In genomic region chr3:184710870-184711365, GRCh38 we compare ENCODE assay signal across 8 cellular contexts. TPM values are rescaled to one million over a fixed set of nuclear protein-coding genes. Genes with fewer than 3 reads are reported as not detected.
DNase-seq lines count a peak whose midpoint lies in the region; ATAC-seq, FAIRE-seq and TF ChIP-seq lines count a peak whose summit lies in the region.

No MANE protein-coding gene starts in this region.

- peak overlapping the region; percentile 89 for H3K27ac Mint-ChIP-seq in activated naive CD4-positive, alpha-beta T cell treated with anti-CD3 and anti-CD28 coated beads, Interleukin-2, amount 10 ng/mL, durations not matched to agents 7 days and 5 days

- H3K36me3 Mint-ChIP-seq in activated naive CD4-positive, alpha-beta T cell treated with anti-CD3 and anti-CD28 coated beads, Interleukin-2, amount 10 ng/mL, durations not matched to agents 7 days and 5 days = peaks cover 14% of the 10 kb centered on the region

- CTCF ChIA-PET in activated naive CD4-positive, alpha-beta T cell treated with anti-CD3 and anti-CD28 coated beads, Interleukin-2, amount 10 ng/mL, durations not matched to agents 7 days and 5 days (lab: Charles Lee) = interaction anchor here (1.2 to 1.5 kb wide), 3 partner anchors 16 to 106 kb away, joined by 3 to 6 read pairs (median 3); no protein-coding TSS in a partner anchor

- H3K4me3 ChIP-seq in GM12875 (ENCODE audit: low read depth, low read length) (peak overlapping the region; percentile 85), Karpas-422 (ENCODE audit: low read length) (peak overlapping the region; percentile 77), sigmoid colon (peak overlapping the region; percentile 84 to 93 (median 90))

- no peaks in the 10 kb centered on the region for H3K27me3 ChIP-seq in Karpas-422 (ENCODE audit: low read length)
- H3K27me3 ChIP-seq in sigmoid colon = no peaks in the 10 kb centered on the region

- WGBS in sigmoid colon, 2 donors = 7 to 9% methylated on average over 13 of the region's 13 CpGs

- TF ChIP-seq EP300 in sigmoid colon (IDR thresholded peaks at IDR 0.05) = no peak

- H3K27ac ChIP-seq in Karpas-422 (ENCODE audit: low read length) (peak overlapping the region; percentile 83), sigmoid colon (peak overlapping the region; percentile 95 to 97 (median 96))

- peak overlapping the region; percentile 90 for H3K9ac ChIP-seq in Karpas-422 (ENCODE audit: low read length)

- peaks cover 29% of the 10 kb centered on the region for H3K4me1 Mint-ChIP-seq in activated naive CD4-positive, alpha-beta T cell treated with anti-CD3 and anti-CD28 coated beads, Interleukin-2, amount 10 ng/mL, durations not matched to agents 7 days and 5 days

- ATAC-seq in GM21576 (IDR thresholded peaks at IDR 0.05; ENCODE audit: unreplicated experiment) = peak; percentile 66
- ATAC-seq in left cardiac atrium = peak; percentile 27 to 33

- peaks cover 17% of the 10 kb centered on the region for H3K36me3 ChIP-seq in Karpas-422 (ENCODE audit: insufficient read depth, low read length)
- H3K36me3 ChIP-seq in sigmoid colon = no peaks in the 10 kb centered on the region

- FAIRE-seq in urothelium cell line (lab: Jason Lieb, UNC) = no peak

- peak overlapping the region; percentile 25; the same call in 1 of the 2 replicates for H2AFZ ChIP-seq in Karpas-422 (ENCODE audit: low read length)

- H3K4me3 Mint-ChIP-seq in activated naive CD4-positive, alpha-beta T cell treated with anti-CD3 and anti-CD28 coated beads, Interleukin-2, amount 10 ng/mL, durations not matched to agents 7 days and 5 days = peak overlapping the region; percentile 87

- peaks cover 16% of the 10 kb centered on the region for H3K79me2 ChIP-seq in Karpas-422 (ENCODE audit: low read length)

- H3K9me3 Mint-ChIP-seq in activated naive CD4-positive, alpha-beta T cell treated with anti-CD3 and anti-CD28 coated beads, Interleukin-2, amount 10 ng/mL, durations not matched to agents 7 days and 5 days = no peaks in the 10 kb centered on the region

- H3K9me2 ChIP-seq in Karpas-422 (replicated peaks; ENCODE audit: insufficient read depth, low read length) = no peaks in the 10 kb centered on the region

- H3K9me3 ChIP-seq in Karpas-422 (ENCODE audit: low read length) (no peaks in the 10 kb centered on the region), sigmoid colon (no peaks in the 10 kb centered on the region)

- TF ChIP-seq POLR2A in sigmoid colon (IDR thresholded peaks at IDR 0.05) = no peak

- intact Hi-C loops in left cardiac atrium (cut with DNase I) = no loop called here
- intact Hi-C loops in sigmoid colon (cut with DNase I) = loop anchor here (5.0 kb wide), 2 partner anchors 46 to 129 kb away; no protein-coding TSS in a partner anchor

- DNase-seq in Karpas-422 (peak; percentile 97), left cardiac atrium (no peak), sigmoid colon (no peak), NCI-H446 (lab: John Stamatoyannopoulos, UW) (no peak), urothelium cell line (ENCODE audit: low spot score) (no peak)
- peak; percentile 37 for DNase-seq in activated naive CD4-positive, alpha-beta T cell treated with anti-CD3 and anti-CD28 coated beads, Interleukin-2, amount 10 ng/mL, durations not matched to agents 7 days and 5 days

- H3K4me2 ChIP-seq in Karpas-422 (ENCODE audit: low read depth, low read length, poor library complexity, severe bottlenecking) = peak overlapping the region; percentile 91

- H4K20me1 ChIP-seq in Karpas-422 (ENCODE audit: insufficient read depth, low read depth, low read length) = peaks cover 16% of the 10 kb centered on the region

- H3K4me1 ChIP-seq in Karpas-422 (ENCODE audit: low read length) (peaks cover 35% of the 10 kb centered on the region), sigmoid colon (peaks cover 0 to 31% (median 24%) of the 10 kb centered on the region in 4 donors)

- peaks cover 25% of the 10 kb centered on the region for H3K27me3 Mint-ChIP-seq in activated naive CD4-positive, alpha-beta T cell treated with anti-CD3 and anti-CD28 coated beads, Interleukin-2, amount 10 ng/mL, durations not matched to agents 7 days and 5 days

- TF ChIP-seq CTCF in GM12875 (IDR thresholded peaks at IDR 0.05; ENCODE audit: borderline replicate concordance, insufficient read depth, low read depth, low read length) (no peak), sigmoid colon (IDR thresholded peaks at IDR 0.05) (no peak)

RNA-seq across cellular contexts. Expression of gene MAGEF1, which starts 0.9 kb away (rescaled TPM):
- total RNA-seq in Karpas-422 (2014; rRNA removed; shearing (Covaris generic); ENCODE audit: low replicate concordance) = 50.8 and 123 TPM in 2 replicates
- 10 to 100 TPM; 19.4 to 24.5 TPM for total RNA-seq in left cardiac atrium
- total RNA-seq in sigmoid colon = 10 to 100 TPM; 31.0 to 34.1 (median 33.5) TPM
- polyA plus RNA-seq in sigmoid colon = 10 to 100 TPM; 29.4 to 43.6 (median 30.6) TPM

Comparison
In these comparisons a context has a peak if more than half of its experiments do, and no peak if none do; other contexts are left out.
1. DNase-seq: peak in Karpas-422 (single experiment) and activated naive CD4-positive, alpha-beta T cell treated with anti-CD3 and anti-CD28 coated beads, Interleukin-2, amount 10 ng/mL, durations not matched to agents 7 days and 5 days (single experiment); none in left cardiac atrium (single experiment), sigmoid colon (single experiment), NCI-H446 (0 of 2) and urothelium cell line (single experiment).
2. Peak in every context shown above with its lines, with median percentiles within 50 percentile points of each other: H3K4me3 ChIP-seq.